In the genomic region with DNA sequence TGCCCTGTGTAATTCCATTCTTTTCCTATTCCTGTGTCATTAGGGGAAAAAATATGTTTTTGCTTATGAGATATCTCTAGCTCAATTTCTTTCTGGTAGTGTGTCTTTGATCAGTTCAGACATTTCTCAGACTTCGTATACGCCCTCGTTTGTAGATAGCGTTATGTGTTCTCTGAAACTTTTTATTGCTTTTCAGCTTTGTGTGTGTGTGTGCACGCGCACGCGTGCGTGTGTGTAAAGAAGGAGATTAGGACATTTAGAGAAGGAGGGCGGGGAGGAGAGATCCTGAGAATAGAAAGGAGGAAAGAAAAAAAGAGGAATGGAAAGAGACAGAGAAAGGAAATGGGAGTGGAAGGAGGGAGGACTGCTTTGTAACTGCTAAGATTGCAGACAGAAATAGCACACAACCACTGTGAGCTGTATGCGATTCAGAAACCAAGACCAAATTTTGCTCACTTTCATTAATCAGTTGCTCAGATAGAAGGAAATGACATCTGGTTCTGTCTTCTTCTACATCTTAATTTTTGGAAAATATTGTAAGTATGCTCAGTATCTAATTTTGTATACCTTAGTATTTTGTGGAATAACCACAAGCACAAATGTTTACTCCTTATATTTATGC, we compare ENCODE assay signal across 22 cellular contexts. TPM values are rescaled to one million over a fixed set of nuclear protein-coding genes. Genes with fewer than 3 reads are reported as not detected.
A peak's percentile ranks its signal among the peaks of the same experiment; 100 is the strongest.
DNase-seq lines count a peak whose midpoint lies in the region; ATAC-seq and TF ChIP-seq lines count a peak whose summit lies in the region.
"Had no signal": no experiment of that assay in that cellular context is flagged by ENCODE, and none has a peak within 500 bp of the region (broad histone marks: within the 10 kb centered on the region; RNA-seq: fewer than 3 reads in every experiment).

RXFP1 (plus strand) TSS at position 393 of the 622 bp plus-strand sequence; CDS start at position 488, 95 bp downstream.

- in situ Hi-C loops in GM23248 (cut with MboI) = no loop called here

- H3K4me3 Mint-ChIP-seq in dendritic cell treated with granulocyte-macrophage colony-stimulating factor and Interleukin-4, amounts not matched to agents 40 ng/mL and 50 ng/mL, for 4 days = peak within 1 kb of the TSS; percentile 20
- no peak within 1 kb of the TSS for H3K4me3 Mint-ChIP-seq in neural progenitor cell
- H3K4me3 Mint-ChIP-seq: activated naive CD8-positive, alpha-beta T cell treated with anti-CD3 and anti-CD28 coated beads, Interleukin-2, amount 10 ng/mL, durations not matched to agents 7 days and 5 days; activated T-cell treated with anti-CD3 and anti-CD28 coated beads, Interleukin-2, amount 50 U/mL, for 72 hours; effector memory CD8-positive, alpha-beta T cell had no signal

- no peaks in the 10 kb centered on the region for H3K27me3 Mint-ChIP-seq in dendritic cell treated with granulocyte-macrophage colony-stimulating factor and Interleukin-4, amounts not matched to agents 40 ng/mL and 50 ng/mL, for 4 days
- no peaks in the 10 kb centered on the region for H3K27me3 Mint-ChIP-seq in neural progenitor cell (ENCODE audit: insufficient read depth, low read depth)
- H3K27me3 Mint-ChIP-seq: activated naive CD8-positive, alpha-beta T cell treated with anti-CD3 and anti-CD28 coated beads, Interleukin-2, amount 10 ng/mL, durations not matched to agents 7 days and 5 days had no signal

- H3K9me3 Mint-ChIP-seq in dendritic cell treated with granulocyte-macrophage colony-stimulating factor and Interleukin-4, amounts not matched to agents 40 ng/mL and 50 ng/mL, for 4 days = no peaks in the 10 kb centered on the region
- no peaks in the 10 kb centered on the region for H3K9me3 Mint-ChIP-seq in neural progenitor cell
- H3K9me3 Mint-ChIP-seq: activated naive CD8-positive, alpha-beta T cell treated with anti-CD3 and anti-CD28 coated beads, Interleukin-2, amount 10 ng/mL, durations not matched to agents 7 days and 5 days; activated T-cell treated with anti-CD3 and anti-CD28 coated beads, Interleukin-2, amount 50 U/mL, for 72 hours had no signal

- no peaks in the 10 kb centered on the region for H3K27me3 ChIP-seq in GM23248 (replicated peaks; ENCODE audit: insufficient read depth)
- no peaks in the 10 kb centered on the region for H3K27me3 ChIP-seq in neural progenitor cell
- H3K27me3 ChIP-seq: neutrophil had no signal

- H2AFZ ChIP-seq in GM23248 = peak within 1 kb of the TSS; percentile 98
- peak within 1 kb of the TSS; percentile 54 for H2AFZ ChIP-seq in neural progenitor cell (replicated peaks)

- peak within 1 kb of the TSS; percentile 63 for H3K9ac ChIP-seq in GM23248
- no peak within 1 kb of the TSS for H3K9ac ChIP-seq in neural progenitor cell

- no peaks in the 10 kb centered on the region for H3K36me3 Mint-ChIP-seq in dendritic cell treated with granulocyte-macrophage colony-stimulating factor and Interleukin-4, amounts not matched to agents 40 ng/mL and 50 ng/mL, for 4 days (ENCODE audit: low read depth)
- no peaks in the 10 kb centered on the region for H3K36me3 Mint-ChIP-seq in neural progenitor cell
- H3K36me3 Mint-ChIP-seq: activated naive CD8-positive, alpha-beta T cell treated with anti-CD3 and anti-CD28 coated beads, Interleukin-2, amount 10 ng/mL, durations not matched to agents 7 days and 5 days had no signal

- H3K79me2 ChIP-seq in GM23248 (ENCODE audit: insufficient read depth) = no peaks in the 10 kb centered on the region
- H3K79me2 ChIP-seq in neural progenitor cell (ENCODE audit: low read depth) = no peaks in the 10 kb centered on the region

- peaks cover 11% of the 10 kb centered on the region for H3K4me1 Mint-ChIP-seq in dendritic cell treated with granulocyte-macrophage colony-stimulating factor and Interleukin-4, amounts not matched to agents 40 ng/mL and 50 ng/mL, for 4 days (ENCODE audit: low read depth)
- peaks cover 3% of the 10 kb centered on the region for H3K4me1 Mint-ChIP-seq in neural progenitor cell
- H3K4me1 Mint-ChIP-seq: activated naive CD8-positive, alpha-beta T cell treated with anti-CD3 and anti-CD28 coated beads, Interleukin-2, amount 10 ng/mL, durations not matched to agents 7 days and 5 days had no signal

- H3K4me1 ChIP-seq in GM23248 (ENCODE audit: insufficient read depth) = peaks cover 20% of the 10 kb centered on the region; the same call in 1 of the 2 replicates
- peaks cover 7% of the 10 kb centered on the region for H3K4me1 ChIP-seq in neural progenitor cell

- no peaks in the 10 kb centered on the region for H3K9me2 ChIP-seq in GM23248 (ENCODE audit: insufficient read depth)

- TF ChIP-seq CTCF in neural progenitor cell (IDR thresholded peaks at IDR 0.05) = no peak

- no peak within 1 kb of the TSS for H3K27ac Mint-ChIP-seq in dendritic cell treated with granulocyte-macrophage colony-stimulating factor and Interleukin-4, amounts not matched to agents 40 ng/mL and 50 ng/mL, for 4 days
- no peak within 1 kb of the TSS for H3K27ac Mint-ChIP-seq in neural progenitor cell
- H3K27ac Mint-ChIP-seq: activated naive CD8-positive, alpha-beta T cell treated with anti-CD3 and anti-CD28 coated beads, Interleukin-2, amount 10 ng/mL, durations not matched to agents 7 days and 5 days; activated T-cell treated with anti-CD3 and anti-CD28 coated beads, Interleukin-2, amount 50 U/mL, for 72 hours; effector memory CD8-positive, alpha-beta T cell had no signal

- no peak within 1 kb of the TSS for H3K27ac ChIP-seq in GM23248
- no peak within 1 kb of the TSS for H3K27ac ChIP-seq in neural progenitor cell
- H3K27ac ChIP-seq: neutrophil, RWPE1, VCaP had no signal

- H3K36me3 ChIP-seq in GM23248 (ENCODE audit: low read depth) (no peaks in the 10 kb centered on the region), neural progenitor cell (no peaks in the 10 kb centered on the region)
- H3K36me3 ChIP-seq: neutrophil had no signal

- ATAC-seq in GM19397 (IDR thresholded peaks at IDR 0.05; ENCODE audit: unreplicated experiment) (no peak), HG03097 (IDR thresholded peaks at IDR 0.05; ENCODE audit: low FRiP score, unreplicated experiment) (no peak), HG03342 (IDR thresholded peaks at IDR 0.05; ENCODE audit: unreplicated experiment) (no peak)
- ATAC-seq: activated T-cell treated with anti-CD3 and anti-CD28 coated beads, Interleukin-2, amount 50 U/mL, for 72 hours; effector memory CD8-positive, alpha-beta T cell; HCT116; mucosa of descending colon had no signal

- H4K20me1 ChIP-seq in GM23248 (ENCODE audit: insufficient read depth) (no peaks in the 10 kb centered on the region), neural progenitor cell (ENCODE audit: low read depth) (no peaks in the 10 kb centered on the region)

- H3K4me3 ChIP-seq in GM23248 (peak within 1 kb of the TSS; percentile 71), neural progenitor cell (no peak within 1 kb of the TSS)
- H3K4me3 ChIP-seq: mucosa of descending colon had no signal

- H3F3A ChIP-seq in GM23248 (ENCODE audit: insufficient read depth) = no peaks in the 10 kb centered on the region
- H3F3A ChIP-seq in neural progenitor cell (ENCODE audit: low read depth) = no peaks in the 10 kb centered on the region

- DNase-seq in GM23248 (peak; percentile 25), NOMO-1 treated with DMSO at 0.1 percent for 48 hours (lab: John Stamatoyannopoulos, UW; ENCODE audit: unreplicated experiment) (peak; percentile 39), neural progenitor cell (ENCODE audit: low spot score) (no peak), NCI-H510A (lab: John Stamatoyannopoulos, UW) (no peak)
- DNase-seq: activated CD4-positive, alpha-beta T cell treated with anti-CD3 and anti-CD28 coated beads, Interleukin-2, amount 50 U/mL, for 48 hours; activated naive CD8-positive, alpha-beta T cell treated with anti-CD3 and anti-CD28 coated beads, Interleukin-2, amount 10 ng/mL, durations not matched to agents 7 days and 5 days; activated T-cell treated with anti-CD3 and anti-CD28 coated beads, Interleukin-2, amount 50 U/mL, for 72 hours; central memory CD4-positive, alpha-beta T cell; effector memory CD8-positive, alpha-beta T cell; hypothalamus; mucosa of descending colon; NCI-H748 treated with DMSO at 0.1 percent for 48 hours; retina; stimulated activated naive CD4-positive, alpha-beta T cell had no signal

- 1 to 4% methylated on average over 11 of the region's 11 CpGs for WGBS in GM23248 (ENCODE audit: low coverage in 1 of 2, low lambda C conversion rate in 2 of 2, missing lambda C conversion rate in 2 of 2), 2 experiments

- H3K9me3 ChIP-seq in GM23248 (ENCODE audit: low read depth) (no peaks in the 10 kb centered on the region), neural progenitor cell (ENCODE audit: low read depth) (no peaks in the 10 kb centered on the region)
- H3K9me3 ChIP-seq: mucosa of descending colon, neutrophil had no signal

- intact Hi-C loops in dendritic cell treated with granulocyte-macrophage colony-stimulating factor and Interleukin-4, amounts not matched to agents 40 ng/mL and 50 ng/mL, for 4 days (cut with micrococcal nuclease) = no loop called here

- peak within 1 kb of the TSS; percentile 95 for H3K4me2 ChIP-seq in GM23248 (ENCODE audit: unreplicated experiment)
- H3K4me2 ChIP-seq in neural progenitor cell = no peak within 1 kb of the TSS

RNA-seq across cellular contexts. Expression of gene RXFP1, which starts in this region (rescaled TPM):
- total RNA-seq in GM23248 (2014; rRNA removed; shearing (Covaris generic)) = 2.9 and 3.1 TPM in 2 replicates
- polyA plus RNA-seq in GM23248 (2016; fragmentation: Nextera tagmentation; extraction: Ambion mirVana) = 1.1 and 1.2 TPM in 2 replicates
- total RNA-seq in neural progenitor cell (ENCODE audit: low replicate concordance) = not detected in 2 replicates
- total RNA-seq: activated naive CD8-positive, alpha-beta T cell treated with anti-CD3 and anti-CD28 coated beads, Interleukin-2, amount 10 ng/mL, durations not matched to agents 7 days and 5 days; activated T-cell treated with anti-CD3 and anti-CD28 coated beads, Interleukin-2, amount 50 U/mL, for 72 hours had no signal

Comparison
In these comparisons a context has a peak if more than half of its experiments do, and no peak if none do; other contexts are left out.
1. DNase-seq: peak in GM23248 (single experiment) and NOMO-1 treated with DMSO at 0.1 percent for 48 hours (single experiment); none in neural progenitor cell (single experiment) and NCI-H510A (single experiment).